ENCODE assay signal across 19 cellular contexts in the genomic region with DNA sequence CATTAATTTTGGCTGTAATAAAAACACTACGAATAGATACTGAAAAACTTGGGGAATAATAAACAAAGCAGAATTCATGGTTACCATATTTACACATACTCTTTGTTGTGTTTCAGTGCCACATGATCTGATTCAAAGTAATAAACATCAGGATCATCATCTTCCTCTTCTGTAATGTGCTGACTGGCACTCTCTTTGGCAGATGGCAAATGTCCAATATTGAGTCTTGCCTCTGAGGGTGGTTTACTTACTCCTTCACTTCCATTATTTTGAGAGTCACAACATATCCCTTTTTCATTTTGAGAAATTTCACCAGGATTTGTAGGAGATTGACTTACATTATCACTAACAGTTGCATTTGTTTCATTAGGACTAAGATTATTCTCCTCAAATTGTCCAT.
"Had no signal": no experiment of that assay in that cellular context is flagged by ENCODE, and none has a peak within 500 bp of the region (broad histone marks: within the 10 kb centered on the region; RNA-seq: fewer than 3 reads in every experiment).

No MANE protein-coding gene starts in this region.

- H3K9me3 Mint-ChIP-seq: activated CD4-positive, alpha-beta memory T cell treated with anti-CD3 and anti-CD28 coated beads for 36 hours; activated naive CD4-positive, alpha-beta T cell treated with anti-CD3 and anti-CD28 coated beads, Interleukin-2, amount 10 ng/mL, durations not matched to agents 7 days and 5 days; memory B cell had no signal

- H3K4me1 ChIP-seq: sigmoid colon, thyroid gland, upper lobe of right lung had no signal

- H3K9me3 ChIP-seq: sigmoid colon, thyroid gland, upper lobe of right lung had no signal

- DNase-seq: activated CD4-positive, alpha-beta memory T cell treated with anti-CD3 and anti-CD28 coated beads for 36 hours; activated CD4-positive, alpha-beta T cell treated with anti-CD3 and anti-CD28 coated beads for 48 hours; activated effector memory CD4-positive, alpha-beta T cell treated with anti-CD3 and anti-CD28 coated beads, Interleukin-2, amount 50 U/mL, for 16 hours; activated naive CD4-positive, alpha-beta T cell treated with anti-CD3 and anti-CD28 coated beads, Interleukin-2, amount 10 ng/mL, durations not matched to agents 7 days and 5 days; activated T-cell treated with anti-CD3 and anti-CD28 coated beads, Interleukin-2, amount 50 U/mL, for 48 hours; anterior cingulate cortex; central memory CD4-positive, alpha-beta T cell; foreskin fibroblast; left ventricle myocardium superior; posterior cingulate gyrus; sigmoid colon; stimulated activated CD4-positive, alpha-beta T cell treated with anti-CD3 and anti-CD28 coated beads, Interleukin-2, amount 100 ng/mL, for 48 hours; stimulated activated naive CD4-positive, alpha-beta T cell; T1000; thyroid gland; upper lobe of right lung had no signal

- H3K27me3 Mint-ChIP-seq: activated CD4-positive, alpha-beta memory T cell treated with anti-CD3 and anti-CD28 coated beads for 36 hours; activated naive CD4-positive, alpha-beta T cell treated with anti-CD3 and anti-CD28 coated beads, Interleukin-2, amount 10 ng/mL, durations not matched to agents 7 days and 5 days; brain; memory B cell had no signal

- H3K27me3 ChIP-seq: sigmoid colon, thyroid gland, upper lobe of right lung had no signal

- H3K4me3 Mint-ChIP-seq: activated CD4-positive, alpha-beta memory T cell treated with anti-CD3 and anti-CD28 coated beads for 36 hours; activated naive CD4-positive, alpha-beta T cell treated with anti-CD3 and anti-CD28 coated beads, Interleukin-2, amount 10 ng/mL, durations not matched to agents 7 days and 5 days; brain; memory B cell; nephron had no signal

- H3K4me1 Mint-ChIP-seq: memory B cell had no signal

- H3K4me3 ChIP-seq: sigmoid colon, thyroid gland, upper lobe of right lung had no signal

- ATAC-seq: left ventricle myocardium superior, upper lobe of right lung had no signal

- H3K27ac Mint-ChIP-seq: activated CD4-positive, alpha-beta memory T cell treated with anti-CD3 and anti-CD28 coated beads for 36 hours; activated naive CD4-positive, alpha-beta T cell treated with anti-CD3 and anti-CD28 coated beads, Interleukin-2, amount 10 ng/mL, durations not matched to agents 7 days and 5 days; brain; memory B cell; nephron had no signal

- H3K27ac ChIP-seq: sigmoid colon, thyroid gland, upper lobe of right lung had no signal
